In the genomic region with DNA sequence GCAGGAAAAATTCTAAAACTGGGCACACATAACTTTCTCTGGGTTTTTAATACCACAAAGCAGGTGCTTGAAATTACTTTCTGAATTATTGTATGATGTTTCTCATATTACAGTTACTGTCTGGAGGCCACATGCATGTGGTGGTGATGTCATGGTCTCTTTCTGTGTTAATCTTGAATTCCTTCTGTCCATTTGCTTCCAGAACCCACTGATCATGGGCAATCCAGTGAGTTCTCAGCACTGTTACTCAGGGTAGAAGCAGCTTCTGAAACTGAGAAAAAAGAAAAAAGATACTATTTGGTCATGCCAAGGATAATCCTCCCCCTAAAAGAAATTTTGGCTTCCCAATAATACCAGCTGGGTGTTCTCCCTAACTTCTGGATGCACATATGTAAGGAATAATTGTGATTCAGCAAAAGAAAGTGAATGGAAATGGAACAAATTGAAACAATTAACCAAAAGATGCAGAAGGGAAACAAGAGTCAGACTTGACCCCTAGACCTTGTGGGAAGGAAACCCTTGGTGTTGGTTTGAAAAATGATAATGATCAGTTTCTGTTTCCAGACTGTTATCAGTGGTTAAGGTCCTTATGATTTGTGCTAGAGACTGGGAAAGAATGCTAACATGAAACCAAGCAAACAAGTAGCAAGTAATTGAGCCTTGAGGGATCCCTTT, we compare ENCODE assay signal across 1 cellular context.
TF ChIP-seq lines count a peak whose summit lies in the region.

No MANE protein-coding gene starts in this region.

TF ChIP-seq in IMR-90, 13 proteins besides CTCF, POLR2A, EP300 and RAD21 (continued from another document):
- no peak for TF ChIP-seq MAZ (IDR thresholded peaks at IDR 0.05; ENCODE audit: borderline replicate concordance, low read depth, low read length)
- TF ChIP-seq, protein P1, sequence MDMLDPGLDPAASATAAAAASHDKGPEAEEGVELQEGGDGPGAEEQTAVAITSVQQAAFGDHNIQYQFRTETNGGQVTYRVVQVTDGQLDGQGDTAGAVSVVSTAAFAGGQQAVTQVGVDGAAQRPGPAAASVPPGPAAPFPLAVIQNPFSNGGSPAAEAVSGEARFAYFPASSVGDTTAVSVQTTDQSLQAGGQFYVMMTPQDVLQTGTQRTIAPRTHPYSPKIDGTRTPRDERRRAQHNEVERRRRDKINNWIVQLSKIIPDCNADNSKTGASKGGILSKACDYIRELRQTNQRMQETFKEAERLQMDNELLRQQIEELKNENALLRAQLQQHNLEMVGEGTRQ (IDR thresholded peaks at IDR 0.05; ENCODE audit: low read depth, low read length) = no peak
- no peak for TF ChIP-seq ELK1 (IDR thresholded peaks at IDR 0.05; ENCODE audit: borderline replicate concordance, low read depth, low read length)
- no peak for TF ChIP-seq NFE2L2 (IDR thresholded peaks at IDR 0.05; ENCODE audit: low read depth, low read length)
- no peak for TF ChIP-seq SMC3 (IDR thresholded peaks at IDR 0.05; ENCODE audit: low read depth, low read length)
- no peak for TF ChIP-seq MAFK (IDR thresholded peaks at IDR 0.05; ENCODE audit: low read depth, low read length)
- no peak for TF ChIP-seq RCOR1 (IDR thresholded peaks at IDR 0.05; ENCODE audit: insufficient replicate concordance, low read length)
- no peak for TF ChIP-seq MXI1 (IDR thresholded peaks at IDR 0.05; ENCODE audit: borderline replicate concordance, low read depth, low read length)
